1 cellular context compared by ENCODE assay signal in genomic region chr5:140109050-140109817, GRCh38.
A peak's percentile ranks its signal among the peaks of the same experiment; 100 is the strongest.
TF ChIP-seq lines count a peak whose summit lies in the region.

No MANE protein-coding gene starts in this region.

TF ChIP-seq in K562, 482 proteins besides CTCF, POLR2A, EP300 and RAD21 (continued from another document):
- TF ChIP-seq, protein P1, sequence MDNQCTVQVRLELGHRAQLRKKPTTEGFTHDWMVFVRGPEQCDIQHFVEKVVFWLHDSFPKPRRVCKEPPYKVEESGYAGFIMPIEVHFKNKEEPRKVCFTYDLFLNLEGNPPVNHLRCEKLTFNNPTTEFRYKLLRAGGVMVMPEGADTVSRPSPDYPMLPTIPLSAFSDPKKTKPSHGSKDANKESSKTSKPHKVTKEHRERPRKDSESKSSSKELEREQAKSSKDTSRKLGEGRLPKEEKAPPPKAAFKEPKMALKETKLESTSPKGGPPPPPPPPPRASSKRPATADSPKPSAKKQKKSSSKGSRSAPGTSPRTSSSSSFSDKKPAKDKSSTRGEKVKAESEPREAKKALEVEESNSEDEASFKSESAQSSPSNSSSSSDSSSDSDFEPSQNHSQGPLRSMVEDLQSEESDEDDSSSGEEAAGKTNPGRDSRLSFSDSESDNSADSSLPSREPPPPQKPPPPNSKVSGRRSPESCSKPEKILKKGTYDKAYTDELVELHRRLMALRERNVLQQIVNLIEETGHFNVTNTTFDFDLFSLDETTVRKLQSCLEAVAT (IDR thresholded peaks at IDR 0.05): 0 out of 4 replicates have a peak, but pooled peaks of 1 of the 2 experiments have one; percentile 20
- TF ChIP-seq ZNF561 (CRISPR knock-in tag; conservative IDR thresholded peaks at IDR 0.05): no peak
- TF ChIP-seq, protein P2, sequence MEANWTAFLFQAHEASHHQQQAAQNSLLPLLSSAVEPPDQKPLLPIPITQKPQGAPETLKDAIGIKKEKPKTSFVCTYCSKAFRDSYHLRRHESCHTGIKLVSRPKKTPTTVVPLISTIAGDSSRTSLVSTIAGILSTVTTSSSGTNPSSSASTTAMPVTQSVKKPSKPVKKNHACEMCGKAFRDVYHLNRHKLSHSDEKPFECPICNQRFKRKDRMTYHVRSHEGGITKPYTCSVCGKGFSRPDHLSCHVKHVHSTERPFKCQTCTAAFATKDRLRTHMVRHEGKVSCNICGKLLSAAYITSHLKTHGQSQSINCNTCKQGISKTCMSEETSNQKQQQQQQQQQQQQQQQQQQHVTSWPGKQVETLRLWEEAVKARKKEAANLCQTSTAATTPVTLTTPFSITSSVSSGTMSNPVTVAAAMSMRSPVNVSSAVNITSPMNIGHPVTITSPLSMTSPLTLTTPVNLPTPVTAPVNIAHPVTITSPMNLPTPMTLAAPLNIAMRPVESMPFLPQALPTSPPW (CRISPR knock-in tag; IDR thresholded peaks at IDR 0.05): peak; percentile 51; the same call in 1 of the 2 replicates
- no peak for TF ChIP-seq RBM15 (IDR thresholded peaks at IDR 0.05; ENCODE audit: insufficient read depth, low read length)
- TF ChIP-seq, protein P3, sequence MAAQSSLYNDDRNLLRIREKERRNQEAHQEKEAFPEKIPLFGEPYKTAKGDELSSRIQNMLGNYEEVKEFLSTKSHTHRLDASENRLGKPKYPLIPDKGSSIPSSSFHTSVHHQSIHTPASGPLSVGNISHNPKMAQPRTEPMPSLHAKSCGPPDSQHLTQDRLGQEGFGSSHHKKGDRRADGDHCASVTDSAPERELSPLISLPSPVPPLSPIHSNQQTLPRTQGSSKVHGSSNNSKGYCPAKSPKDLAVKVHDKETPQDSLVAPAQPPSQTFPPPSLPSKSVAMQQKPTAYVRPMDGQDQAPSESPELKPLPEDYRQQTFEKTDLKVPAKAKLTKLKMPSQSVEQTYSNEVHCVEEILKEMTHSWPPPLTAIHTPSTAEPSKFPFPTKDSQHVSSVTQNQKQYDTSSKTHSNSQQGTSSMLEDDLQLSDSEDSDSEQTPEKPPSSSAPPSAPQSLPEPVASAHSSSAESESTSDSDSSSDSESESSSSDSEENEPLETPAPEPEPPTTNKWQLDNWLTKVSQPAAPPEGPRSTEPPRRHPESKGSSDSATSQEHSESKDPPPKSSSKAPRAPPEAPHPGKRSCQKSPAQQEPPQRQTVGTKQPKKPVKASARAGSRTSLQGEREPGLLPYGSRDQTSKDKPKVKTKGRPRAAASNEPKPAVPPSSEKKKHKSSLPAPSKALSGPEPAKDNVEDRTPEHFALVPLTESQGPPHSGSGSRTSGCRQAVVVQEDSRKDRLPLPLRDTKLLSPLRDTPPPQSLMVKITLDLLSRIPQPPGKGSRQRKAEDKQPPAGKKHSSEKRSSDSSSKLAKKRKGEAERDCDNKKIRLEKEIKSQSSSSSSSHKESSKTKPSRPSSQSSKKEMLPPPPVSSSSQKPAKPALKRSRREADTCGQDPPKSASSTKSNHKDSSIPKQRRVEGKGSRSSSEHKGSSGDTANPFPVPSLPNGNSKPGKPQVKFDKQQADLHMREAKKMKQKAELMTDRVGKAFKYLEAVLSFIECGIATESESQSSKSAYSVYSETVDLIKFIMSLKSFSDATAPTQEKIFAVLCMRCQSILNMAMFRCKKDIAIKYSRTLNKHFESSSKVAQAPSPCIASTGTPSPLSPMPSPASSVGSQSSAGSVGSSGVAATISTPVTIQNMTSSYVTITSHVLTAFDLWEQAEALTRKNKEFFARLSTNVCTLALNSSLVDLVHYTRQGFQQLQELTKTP (IDR thresholded peaks at IDR 0.05; ENCODE audit: low read depth in 1 of 2, partially characterized antibody in 2 of 2): peak in 1 of 2 experiments; percentile 16
- no peak for TF ChIP-seq ZNF583 (CRISPR knock-in tag; IDR thresholded peaks at IDR 0.05)
- TF ChIP-seq ZBTB11 (CRISPR knock-in tag; IDR thresholded peaks at IDR 0.05): no peak
- TF ChIP-seq, protein P4, sequence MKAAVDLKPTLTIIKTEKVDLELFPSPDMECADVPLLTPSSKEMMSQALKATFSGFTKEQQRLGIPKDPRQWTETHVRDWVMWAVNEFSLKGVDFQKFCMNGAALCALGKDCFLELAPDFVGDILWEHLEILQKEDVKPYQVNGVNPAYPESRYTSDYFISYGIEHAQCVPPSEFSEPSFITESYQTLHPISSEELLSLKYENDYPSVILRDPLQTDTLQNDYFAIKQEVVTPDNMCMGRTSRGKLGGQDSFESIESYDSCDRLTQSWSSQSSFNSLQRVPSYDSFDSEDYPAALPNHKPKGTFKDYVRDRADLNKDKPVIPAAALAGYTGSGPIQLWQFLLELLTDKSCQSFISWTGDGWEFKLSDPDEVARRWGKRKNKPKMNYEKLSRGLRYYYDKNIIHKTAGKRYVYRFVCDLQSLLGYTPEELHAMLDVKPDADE (conservative IDR thresholded peaks at IDR 0.05; ENCODE audit: control insufficient read depth, low read depth, low read length): no peak
- TF ChIP-seq GABPA (tag; conservative IDR thresholded peaks at IDR 0.05; ENCODE audit: low read depth): 0 out of 2 replicates have a peak, but pooled peaks have one; percentile 21
- no peak for TF ChIP-seq PCBP1 (IDR thresholded peaks at IDR 0.05; ENCODE audit: low read depth, low read length, poor library complexity, severe bottlenecking)
